14 cellular contexts compared by ENCODE assay signal in genomic region chr15:83899670-83900069, GRCh38.
A peak's percentile ranks its signal among the peaks of the same experiment; 100 is the strongest.
DNase-seq lines count a peak whose midpoint lies in the region; ATAC-seq and TF ChIP-seq lines count a peak whose summit lies in the region.
"Had no signal": no experiment of that assay in that cellular context is flagged by ENCODE, and none has a peak within 500 bp of the region (broad histone marks: within the 10 kb centered on the region; RNA-seq: fewer than 3 reads in every experiment).

No MANE protein-coding gene starts in this region.

- peaks cover 0 to 9% of the 10 kb centered on the region in 2 donors for H3K4me1 ChIP-seq in right atrium auricular region
- peaks cover 9 to 41% (median 36%) of the 10 kb centered on the region in 4 donors for H3K4me1 ChIP-seq in esophagus muscularis mucosa

- H3K9me3 ChIP-seq in right atrium auricular region (no peaks in the 10 kb centered on the region), esophagus muscularis mucosa (no peaks in the 10 kb centered on the region)
- H3K9me3 ChIP-seq: BLaER1 treated with 17β-estradiol and CSF1 and Interleukin-3, amounts not matched to agents 10 nM and 100 nM had no signal

- ATAC-seq in Right ventricle myocardium inferior: peak; percentile 76
- ATAC-seq in SK-N-SH treated with all-trans-retinoic acid at 6 μM for 48 hours: no peak
- ATAC-seq in GM19397 (IDR thresholded peaks at IDR 0.05; ENCODE audit: unreplicated experiment): no peak
- ATAC-seq: CD8-positive, alpha-beta T cell had no signal

- WGBS in esophagus muscularis mucosa: 51% methylated on average over 2 of the region's 2 CpGs

- no peak for TF ChIP-seq EP300 in esophagus muscularis mucosa (IDR thresholded peaks at IDR 0.05)

- peaks cover 30% of the 10 kb centered on the region for H3K36me3 ChIP-seq in right atrium auricular region
- H3K36me3 ChIP-seq in esophagus muscularis mucosa: peaks cover 0 to 6% (median 0%) of the 10 kb centered on the region in 4 donors
- H3K36me3 ChIP-seq: BLaER1 treated with 17β-estradiol and CSF1 and Interleukin-3, amounts not matched to agents 10 nM and 100 nM had no signal

- intact Hi-C loops in Right ventricle myocardium inferior (cut with DNase I): no loop called here
- intact Hi-C loops in esophagus muscularis mucosa (cut with DNase I): no loop called here

- DNase-seq in Right ventricle myocardium inferior (ENCODE audit: missing footprints) (no peak), right atrium auricular region (ENCODE audit: low spot score) (no peak), esophagus muscularis mucosa (ENCODE audit: extremely low spot score) (no peak), iris pigment epithelial cell (ENCODE audit: low read depth) (peak; percentile 20), dedifferentiated amniotic fluid mesenchymal stem cell (ENCODE audit: extremely low spot score) (no peak)
- DNase-seq: Calu3; CD8-positive, alpha-beta T cell; DMS79 treated with DMSO at 0.1 percent for 48 hours; GF-D8; H9 had no signal

- H3K27ac ChIP-seq in right atrium auricular region: no peak overlapping the region
- H3K27ac ChIP-seq in esophagus muscularis mucosa (replicated peaks in 1 of 4): peak overlapping the region; percentile 32 to 67 (median 60)
- H3K27ac ChIP-seq: 22Rv1; BLaER1 treated with 17β-estradiol and CSF1 and Interleukin-3, amounts not matched to agents 10 nM and 100 nM had no signal

- H3K4me3 ChIP-seq in right atrium auricular region (no peak overlapping the region), esophagus muscularis mucosa (no peak overlapping the region)
- H3K4me3 ChIP-seq: BLaER1 treated with 17β-estradiol and CSF1 and Interleukin-3, amounts not matched to agents 10 nM and 100 nM had no signal

- no peak for TF ChIP-seq POLR2A in esophagus muscularis mucosa (IDR thresholded peaks at IDR 0.05; ENCODE audit: low read depth)

- H3K27me3 ChIP-seq in right atrium auricular region (no peaks in the 10 kb centered on the region), esophagus muscularis mucosa (no peaks in the 10 kb centered on the region)
- H3K27me3 ChIP-seq: BLaER1 treated with 17β-estradiol and CSF1 and Interleukin-3, amounts not matched to agents 10 nM and 100 nM had no signal

- TF ChIP-seq CTCF in right atrium auricular region (IDR thresholded peaks at IDR 0.05): no peak
- no peak for TF ChIP-seq CTCF in esophagus muscularis mucosa (IDR thresholded peaks at IDR 0.05)

TF ChIP-seq in SK-N-SH treated with all-trans-retinoic acid at 6 μM for 48 hours, 23 proteins besides CTCF, POLR2A, EP300 and RAD21:
- TF ChIP-seq TOX (CRISPR knock-in tag; IDR thresholded peaks at IDR 0.05; ENCODE audit: borderline replicate concordance): no peak
- TF ChIP-seq CREB5 (CRISPR knock-in tag; IDR thresholded peaks at IDR 0.05; ENCODE audit: low read depth): no peak
- TF ChIP-seq PPARA (CRISPR knock-in tag; IDR thresholded peaks at IDR 0.05; ENCODE audit: borderline replicate concordance): no peak
- TF ChIP-seq OSR1 (CRISPR knock-in tag; IDR thresholded peaks at IDR 0.05): no peak
- TF ChIP-seq ZNF8 (CRISPR knock-in tag; IDR thresholded peaks at IDR 0.05): no peak
- no peak for TF ChIP-seq PATZ1 (CRISPR knock-in tag; IDR thresholded peaks at IDR 0.05; ENCODE audit: borderline replicate concordance)

Comparison
In these comparisons a context has a peak if more than half of its experiments do, and no peak if none do; other contexts are left out.
1. H3K27ac ChIP-seq: peak in esophagus muscularis mucosa (4 of 4); none in right atrium auricular region (0 of 2).